Comparison of ENCODE assay signal across 10 cellular contexts in the genomic region with DNA sequence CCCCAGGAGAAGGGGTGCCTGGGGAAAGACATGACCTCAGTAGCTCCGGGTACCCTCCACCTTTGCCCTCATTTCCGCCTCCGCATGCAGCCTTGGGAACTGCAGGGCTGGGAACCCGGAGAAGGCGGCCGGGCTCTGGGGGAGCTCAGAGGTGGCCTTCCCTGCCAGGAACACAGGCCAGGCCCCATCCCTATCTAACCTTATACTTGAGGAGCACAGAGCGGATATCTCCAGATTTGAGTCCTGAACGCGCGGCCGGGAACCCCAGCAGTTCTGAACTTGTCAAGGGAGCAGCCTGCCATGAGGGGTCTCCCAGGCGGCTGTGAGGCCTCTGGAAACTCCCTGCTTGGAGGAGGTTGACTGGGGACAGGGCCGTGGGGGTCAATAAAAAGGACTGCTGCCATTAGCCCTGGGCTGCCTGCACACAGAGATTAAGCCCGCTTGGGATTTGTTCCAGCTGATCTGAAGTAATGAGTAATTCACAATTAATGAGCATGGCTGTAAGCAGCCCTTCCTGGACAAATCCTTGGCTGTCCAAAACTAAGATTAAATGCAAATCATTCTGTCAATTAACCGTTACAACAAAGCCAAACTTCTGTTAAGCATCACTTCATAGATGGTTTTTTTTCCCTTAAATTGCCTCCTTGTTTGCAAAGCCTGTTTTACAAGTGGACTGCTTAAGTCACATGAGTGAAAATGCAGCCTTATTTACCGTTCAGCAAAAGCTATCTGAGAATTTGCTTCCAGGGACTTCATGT. TPM values are rescaled to one million over a fixed set of nuclear protein-coding genes. Genes with fewer than 3 reads are reported as not detected.
DNase-seq lines count a peak whose midpoint lies in the region; ATAC-seq and TF ChIP-seq lines count a peak whose summit lies in the region.
"Had no signal": no experiment of that assay in that cellular context is flagged by ENCODE, and none has a peak within 500 bp of the region (broad histone marks: within the 10 kb centered on the region; RNA-seq: fewer than 3 reads in every experiment).

No MANE protein-coding gene starts in this region.

- H3K4me2 ChIP-seq in mammary epithelial cell (ENCODE audit: insufficient read depth, low read depth, low read length) (no peak overlapping the region), PC-3 (ENCODE audit: low read length) (no peak overlapping the region)

- H3K9me3 Mint-ChIP-seq in MCF 10A (ENCODE audit: unreplicated experiment) (no peaks in the 10 kb centered on the region), nephron (peaks cover under 1% of the 10 kb centered on the region)
- H3K9me3 Mint-ChIP-seq: neural crest cell had no signal

- no peaks in the 10 kb centered on the region for H3K36me3 ChIP-seq in mammary epithelial cell (ENCODE audit: insufficient read depth, low read length)
- no peaks in the 10 kb centered on the region for H3K36me3 ChIP-seq in duodenal mucosa (ENCODE audit: control insufficient read depth in 1 of 2, insufficient read depth in 2 of 2, low read length in 2 of 2)
- H3K36me3 ChIP-seq in PC-3 (ENCODE audit: low read depth, low read length), result no peaks in the 10 kb centered on the region

- DNase-seq in MCF 10A (ENCODE audit: unreplicated experiment) (no peak), mammary epithelial cell (no peak), SIG-M5 (lab: John Stamatoyannopoulos, UW) (no peak), PC-3 (no peak), erythroblast (lab: John Stamatoyannopoulos, UW) (no peak)
- DNase-seq: Caco-2 had no signal

- no peaks in the 10 kb centered on the region for H3K27me3 Mint-ChIP-seq in MCF 10A (ENCODE audit: insufficient read depth, unreplicated experiment)
- no peaks in the 10 kb centered on the region for H3K27me3 Mint-ChIP-seq in nephron (ENCODE audit: low read depth)

- H3K79me2 ChIP-seq in mammary epithelial cell (ENCODE audit: insufficient read depth, low read length) (no peaks in the 10 kb centered on the region), PC-3 (ENCODE audit: low read length) (no peaks in the 10 kb centered on the region)

- H3K4me3 Mint-ChIP-seq in MCF 10A (ENCODE audit: unreplicated experiment) (no peak overlapping the region), nephron (peak overlapping the region; percentile 23 to 65 (median 54))
- H3K4me3 Mint-ChIP-seq: neural crest cell had no signal

- H3K9me2 ChIP-seq in PC-3 (replicated peaks; ENCODE audit: low read length), result no peaks in the 10 kb centered on the region

- TF ChIP-seq POLR2A in erythroblast (IDR thresholded peaks at IDR 0.05; ENCODE audit: low read length), result no peak

- H3K9ac ChIP-seq in mammary epithelial cell (ENCODE audit: insufficient read depth, low read length) (no peak overlapping the region), duodenal mucosa (ENCODE audit: low read depth in 1 of 2, low read length in 2 of 2) (peak overlapping the region in 1 of 2 donors; percentile 29), PC-3 (ENCODE audit: low read length) (no peak overlapping the region)

- H4K20me1 ChIP-seq in mammary epithelial cell (ENCODE audit: insufficient read depth, low read length), result no peaks in the 10 kb centered on the region
- H4K20me1 ChIP-seq in PC-3 (ENCODE audit: low read length), result no peaks in the 10 kb centered on the region

- H3K27ac ChIP-seq in mammary epithelial cell (ENCODE audit: insufficient read depth, low read depth, low read length) (no peak overlapping the region), duodenal mucosa (ENCODE audit: low read depth, low read length) (peak overlapping the region; percentile 66), PC-3 (ENCODE audit: low read length) (no peak overlapping the region)

- H3K4me1 Mint-ChIP-seq in MCF 10A (ENCODE audit: insufficient read depth, unreplicated experiment) (no peaks in the 10 kb centered on the region), nephron (peaks cover 25% of the 10 kb centered on the region)

- CTCF ChIA-PET in MCF 10A (lab: Yijun Ruan, JAX), result interaction anchor here (0.6 kb wide), 1 partner anchor 319 kb away, joined by 4 read pairs; no protein-coding TSS in a partner anchor
- CTCF ChIA-PET in mammary epithelial cell (lab: Charles Lee; ENCODE audit: low non-redundant PET), result no interaction called here
- CTCF ChIA-PET in PC-3 (lab: Charles Lee), result no interaction called here

- H3K27me3 ChIP-seq in mammary epithelial cell (ENCODE audit: insufficient read depth, low read length) (no peaks in the 10 kb centered on the region), duodenal mucosa (ENCODE audit: control insufficient read depth in 1 of 2, insufficient read depth in 2 of 2, low read length in 2 of 2) (no peaks in the 10 kb centered on the region), PC-3 (ENCODE audit: low read length) (no peaks in the 10 kb centered on the region)

- no peak for ATAC-seq in SK-N-SH treated with all-trans-retinoic acid at 6 μM for 48 hours
- no peak for ATAC-seq in PC-3

- POLR2A ChIA-PET in MCF 10A (lab: Yijun Ruan, JAX) (no interaction called here), PC-3 (lab: Charles Lee; ENCODE audit: unreplicated experiment) (interaction anchor here (0.6 kb wide), 1 partner anchor 176 kb away, joined by 4 read pairs; no protein-coding TSS in a partner anchor)

- in situ Hi-C loops in mammary epithelial cell (cut with MboI; ENCODE audit: low sequenced_read_pairs in 2 of 2), result no loop called here

- H3K36me3 Mint-ChIP-seq in MCF 10A (ENCODE audit: insufficient read depth, unreplicated experiment) (peaks cover 4% of the 10 kb centered on the region), nephron (ENCODE audit: low read depth) (peaks cover 7% of the 10 kb centered on the region)

- H3F3A ChIP-seq in PC-3 (ENCODE audit: low read length, unreplicated experiment), result no peaks in the 10 kb centered on the region

- BruUV-seq in MCF 10A (replicated peaks; lab: Mats Ljungman, UMichigan) (no TSS peak), mammary epithelial cell (replicated peaks; lab: Mats Ljungman, UMichigan) (no TSS peak), PC-3 (replicated peaks; lab: Mats Ljungman, UMichigan) (no TSS peak)

- WGBS in mammary epithelial cell (ENCODE audit: low coverage, missing lambda C conversion rate), result 86% methylated on average over 15 of the region's 16 CpGs

- H2AFZ ChIP-seq in mammary epithelial cell (ENCODE audit: low read depth, low read length) (no peak overlapping the region), PC-3 (ENCODE audit: low read length) (no peak overlapping the region)

- H3K4me3 ChIP-seq in mammary epithelial cell (replicated peaks in 1 of 3; ENCODE audit: insufficient read depth in 1 of 3, low read depth in 2 of 3, low read length in 3 of 3) (no peak overlapping the region), duodenal mucosa (ENCODE audit: low read depth in 1 of 2, low read length in 2 of 2) (no peak overlapping the region), PC-3 (ENCODE audit: low read length) (no peak overlapping the region)

- TF ChIP-seq CTCF in MCF 10A (IDR thresholded peaks at IDR 0.05; ENCODE audit: unreplicated experiment), result no peak
- TF ChIP-seq CTCF in mammary epithelial cell (conservative IDR thresholded peaks at IDR 0.05 in 1 of 2, IDR thresholded peaks at IDR 0.05 in 1 of 2; ENCODE audit: extremely low read depth in 1 of 2, insufficient read depth in 1 of 2, low read depth in 1 of 2, low read length in 2 of 2), result no peak
- no peak for TF ChIP-seq CTCF in nephron (IDR thresholded peaks at IDR 0.05; ENCODE audit: unreplicated experiment in 3 of 3)
- TF ChIP-seq CTCF in PC-3 (conservative IDR thresholded peaks at IDR 0.05; ENCODE audit: low read depth, low read length), result no peak

- peak overlapping the region; percentile 49 for H3K27ac Mint-ChIP-seq in MCF 10A (ENCODE audit: low read depth, unreplicated experiment)
- H3K27ac Mint-ChIP-seq in nephron, result peak overlapping the region; percentile 74 to 85 (median 81)

- intact Hi-C loops in MCF 10A (cut with micrococcal nuclease), result no loop called here
- intact Hi-C loops in mammary epithelial cell (cut with micrococcal nuclease), result loop anchor here (5.0 kb wide), 1 partner anchor 66 kb away; no protein-coding TSS in a partner anchor
- intact Hi-C loops in PC-3 (cut with micrococcal nuclease), result no loop called here

- H3K9me3 ChIP-seq in mammary epithelial cell (replicated peaks; ENCODE audit: insufficient read depth, low read length) (no peaks in the 10 kb centered on the region), duodenal mucosa (ENCODE audit: control insufficient read depth in 1 of 2, low read length in 2 of 2) (no peaks in the 10 kb centered on the region), PC-3 (ENCODE audit: low read length) (no peaks in the 10 kb centered on the region)
- H3K9me3 ChIP-seq: Caco-2 had no signal

- H3K4me1 ChIP-seq in mammary epithelial cell (ENCODE audit: insufficient read depth, low read length) (peaks cover 24% of the 10 kb centered on the region), duodenal mucosa (ENCODE audit: control insufficient read depth in 1 of 2, insufficient read depth in 2 of 2, low read length in 2 of 2) (peaks cover 13 to 26% of the 10 kb centered on the region in 2 donors), PC-3 (ENCODE audit: insufficient read depth, low read length) (peaks cover 48% of the 10 kb centered on the region)

- dilution Hi-C loops in mammary epithelial cell (cut with HindIII; ENCODE audit: low sequenced_read_pairs), result no loop called here

TF ChIP-seq in SK-N-SH treated with all-trans-retinoic acid at 6 μM for 48 hours, 23 proteins besides CTCF, POLR2A, EP300 and RAD21:
- no peak for TF ChIP-seq PPARA (CRISPR knock-in tag; IDR thresholded peaks at IDR 0.05; ENCODE audit: borderline replicate concordance)

RNA-seq across cellular contexts. Expression of a gene that starts 26.2 kb away (rescaled TPM):
- total RNA-seq in MCF 10A (2022) (14.5 and 24.1 TPM in 2 replicates), mammary epithelial cell (1 to 10 TPM; 2.5 to 9.6 TPM), PC-3 (2014; rRNA removed) (30.6 and 38.5 TPM in 2 replicates)
- polyA plus RNA-seq in mammary epithelial cell, result 4.7 TPM
- polyA minus RNA-seq in mammary epithelial cell, result 1.1 TPM
